9 cellular contexts compared by ENCODE assay signal in the genomic region with DNA sequence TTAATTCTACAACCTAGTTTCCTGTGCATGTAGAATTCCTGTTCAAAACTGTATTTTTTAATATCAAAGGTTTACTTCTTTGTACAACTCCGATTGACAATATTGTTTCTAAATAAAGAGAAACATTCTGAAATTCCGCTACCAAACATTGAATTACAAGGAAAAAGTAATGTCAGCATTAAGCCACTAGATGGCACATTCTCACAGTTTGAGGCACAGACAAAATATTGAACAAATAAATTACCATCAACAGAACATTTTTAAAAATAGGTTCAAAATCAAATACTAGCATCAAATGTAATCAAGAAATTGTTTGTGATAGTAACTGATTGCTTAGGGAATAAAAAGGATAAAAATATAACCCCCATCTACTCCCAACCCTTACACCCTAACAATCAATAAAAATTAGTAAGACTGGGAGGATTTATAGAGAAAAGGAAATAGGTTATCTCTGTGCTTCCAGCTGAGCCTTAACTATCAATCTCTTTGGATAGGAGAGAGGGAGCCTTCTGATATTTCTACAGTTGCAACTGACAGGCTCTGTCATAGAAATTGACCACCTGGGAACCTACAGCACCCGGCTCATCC.
DNase-seq lines count a peak whose midpoint lies in the region; ATAC-seq, FAIRE-seq and TF ChIP-seq lines count a peak whose summit lies in the region.
"Had no signal": no experiment of that assay in that cellular context is flagged by ENCODE, and none has a peak within 500 bp of the region (broad histone marks: within the 10 kb centered on the region; RNA-seq: fewer than 3 reads in every experiment).

No MANE protein-coding gene starts in this region.

- in situ Hi-C loops in K562 (cut with MboI), result no loop called here

- ATAC-seq in K562 (peak; percentile 37; the same call in 1 of the 3 replicates), lung (ENCODE audit: insufficient read depth, low FRiP score) (peak; percentile 35), HG02981 (IDR thresholded peaks at IDR 0.05; ENCODE audit: unreplicated experiment) (no peak)
- ATAC-seq: activated T-cell treated with anti-CD3 and anti-CD28 coated beads, Interleukin-2, amount 50 U/mL, for 72 hours had no signal

- no peak overlapping the region for H3K4me2 ChIP-seq in K562 (ENCODE audit: insufficient read depth, low read length)

- no TSS peak for BruUV-seq in K562 (replicated peaks; lab: Mats Ljungman, UMichigan)

- TF ChIP-seq POLR2A in K562 (conservative IDR thresholded peaks at IDR 0.05), result no peak

- FAIRE-seq in K562 (lab: Jason Lieb, UNC), result peak; percentile 83

- CTCF ChIA-PET in K562 (lab: Yijun Ruan, JAX; ENCODE audit: low intra/inter-chr PET ratio), result interaction anchor here (0.6 to 1.9 kb wide), 7 partner anchors 11 to 587 kb away, joined by 3 to 27 read pairs (median 4); partner anchors contain the start of gene ZNF786

- no peaks in the 10 kb centered on the region for H3K9me3 ChIP-seq in K562 (replicated peaks; ENCODE audit: control insufficient read depth, insufficient read depth, low read depth, low read length)
- H3K9me3 ChIP-seq in lung (ENCODE audit: control insufficient read depth in 2 of 2, insufficient read depth in 1 of 2, low read length in 1 of 2), result no peaks in the 10 kb centered on the region

- H3K9ac ChIP-seq in K562 (ENCODE audit: insufficient read depth in 1 of 2, low read depth in 2 of 2, low read length in 2 of 2), result no peak overlapping the region

- no peak for TF ChIP-seq EP300 in K562 (IDR thresholded peaks at IDR 0.05; ENCODE audit: low read length)

- peak; percentile 90 to 91 for TF ChIP-seq RAD21 in K562 (CRISPR knock-in tag; conservative IDR thresholded peaks at IDR 0.05 in 1 of 2, IDR thresholded peaks at IDR 0.05 in 1 of 2)

- peaks cover 23 to 50% of the 10 kb centered on the region in 2 experiments; a peak in 4 of 5 replicates for H3K27me3 ChIP-seq in K562 (ENCODE audit: control insufficient read depth in 2 of 2, insufficient read depth in 2 of 2, low read length in 2 of 2)
- H3K27me3 ChIP-seq in lung (ENCODE audit: control insufficient read depth, insufficient read depth), result peaks cover 4% of the 10 kb centered on the region

- no peaks in the 10 kb centered on the region for H3K36me3 ChIP-seq in K562 (ENCODE audit: control insufficient read depth, insufficient read depth, low read length)
- H3K36me3 ChIP-seq in lung (ENCODE audit: control insufficient read depth in 2 of 2, insufficient read depth in 2 of 2, low read length in 2 of 2), result no peaks in the 10 kb centered on the region

- H4K20me1 ChIP-seq in K562 (replicated peaks; ENCODE audit: control insufficient read depth, insufficient read depth, low read length), result 0 out of 2 replicates have a peak, but pooled peaks cover 4% of the 10 kb centered on the region

- TF ChIP-seq CTCF in K562 (IDR thresholded peaks at IDR 0.05 in 2 of 3, conservative IDR thresholded peaks at IDR 0.05 in 1 of 3; ENCODE audit: insufficient read depth in 2 of 3, low read depth in 1 of 3, low read length in 3 of 3) (peak; percentile 59 to 95 (median 67); a peak in 5 of 6 replicates), lung (IDR thresholded peaks at IDR 0.05; ENCODE audit: control extremely low read depth, extremely low read depth) (peak; percentile 47)

- intact Hi-C loops in K562 (cut with micrococcal nuclease), result loop anchor here (1.0 to 10.0 kb wide), 5 partner anchors 23 to 463 kb away; no protein-coding TSS in a partner anchor

- H3K4me3 ChIP-seq in K562 (no peak overlapping the region), lung (no peak overlapping the region)

- DNase-seq in NOMO-1 treated with DMSO at 0.1 percent for 48 hours (lab: John Stamatoyannopoulos, UW; ENCODE audit: unreplicated experiment) (peak; percentile 19), NOMO-1 treated with dmso at 0.1 percent for 144 hours (lab: John Stamatoyannopoulos, UW; ENCODE audit: unreplicated experiment) (no peak), NCI-H2081 (lab: John Stamatoyannopoulos, UW) (peak; percentile 37 to 40), K562 (ENCODE audit: extremely low read depth in 1 of 4, low spot score in 3 of 4) (peak; percentile 27 to 53 (median 47)), lung (ENCODE audit: low spot score) (no peak), ureter (ENCODE audit: low spot score) (no peak)
- DNase-seq in activated CD4-positive, alpha-beta T cell treated with anti-CD3 and anti-CD28 coated beads for 48 hours, result no peak

- H3K4me1 ChIP-seq in K562 (replicated peaks in 1 of 2; ENCODE audit: control insufficient read depth in 2 of 2, insufficient read depth in 2 of 2, low read length in 2 of 2), result no peaks in the 10 kb centered on the region
- no peaks in the 10 kb centered on the region for H3K4me1 ChIP-seq in lung (ENCODE audit: control insufficient read depth in 2 of 2, insufficient read depth in 2 of 2, low read length in 2 of 2)

- H3K79me2 ChIP-seq in K562 (ENCODE audit: control insufficient read depth, insufficient read depth, low read length), result no peaks in the 10 kb centered on the region

- WGBS in K562 (ENCODE audit: insufficient coverage, low coverage, missing lambda C conversion rate), result 3% methylated on average over 3 of the region's 3 CpGs
- 30 to 34% methylated on average over 3 of the region's 3 CpGs for WGBS in lung, 2 donors

- H2AFZ ChIP-seq in K562 (ENCODE audit: low read depth, low read length), result no peak overlapping the region

- POLR2A ChIA-PET in K562 (lab: Yijun Ruan, JAX), result no interaction called here

- H3K9me1 ChIP-seq in K562 (ENCODE audit: control insufficient read depth, insufficient read depth, low read length), result no peaks in the 10 kb centered on the region

- H3K27ac ChIP-seq in K562 (ENCODE audit: extremely low read depth, low read depth, low read length) (no peak overlapping the region), lung (ENCODE audit: low read depth in 1 of 2, low read length in 1 of 2) (no peak overlapping the region)

TF ChIP-seq in K562, 482 proteins besides CTCF, POLR2A, EP300 and RAD21 (continues in another document):
- TF ChIP-seq LCOR (CRISPR knock-in tag; IDR thresholded peaks at IDR 0.05), result peak; percentile 45; the same call in 1 of the 2 replicates
- TF ChIP-seq MAFF (IDR thresholded peaks at IDR 0.05; ENCODE audit: low read length), result peak; percentile 90
- 0 out of 2 replicates have a peak, but pooled peaks have one; percentile 18 for TF ChIP-seq EP400 (IDR thresholded peaks at IDR 0.05)
- TF ChIP-seq MAFG (tag; conservative IDR thresholded peaks at IDR 0.05), result peak; percentile 94
- TF ChIP-seq, protein P1, sequence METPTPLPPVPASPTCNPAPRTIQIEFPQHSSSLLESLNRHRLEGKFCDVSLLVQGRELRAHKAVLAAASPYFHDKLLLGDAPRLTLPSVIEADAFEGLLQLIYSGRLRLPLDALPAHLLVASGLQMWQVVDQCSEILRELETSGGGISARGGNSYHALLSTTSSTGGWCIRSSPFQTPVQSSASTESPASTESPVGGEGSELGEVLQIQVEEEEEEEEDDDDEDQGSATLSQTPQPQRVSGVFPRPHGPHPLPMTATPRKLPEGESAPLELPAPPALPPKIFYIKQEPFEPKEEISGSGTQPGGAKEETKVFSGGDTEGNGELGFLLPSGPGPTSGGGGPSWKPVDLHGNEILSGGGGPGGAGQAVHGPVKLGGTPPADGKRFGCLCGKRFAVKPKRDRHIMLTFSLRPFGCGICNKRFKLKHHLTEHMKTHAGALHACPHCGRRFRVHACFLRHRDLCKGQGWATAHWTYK (CRISPR knock-in tag; IDR thresholded peaks at IDR 0.05), result no peak
- no peak for TF ChIP-seq ZC3H8 (IDR thresholded peaks at IDR 0.05)
- TF ChIP-seq, protein P2, sequence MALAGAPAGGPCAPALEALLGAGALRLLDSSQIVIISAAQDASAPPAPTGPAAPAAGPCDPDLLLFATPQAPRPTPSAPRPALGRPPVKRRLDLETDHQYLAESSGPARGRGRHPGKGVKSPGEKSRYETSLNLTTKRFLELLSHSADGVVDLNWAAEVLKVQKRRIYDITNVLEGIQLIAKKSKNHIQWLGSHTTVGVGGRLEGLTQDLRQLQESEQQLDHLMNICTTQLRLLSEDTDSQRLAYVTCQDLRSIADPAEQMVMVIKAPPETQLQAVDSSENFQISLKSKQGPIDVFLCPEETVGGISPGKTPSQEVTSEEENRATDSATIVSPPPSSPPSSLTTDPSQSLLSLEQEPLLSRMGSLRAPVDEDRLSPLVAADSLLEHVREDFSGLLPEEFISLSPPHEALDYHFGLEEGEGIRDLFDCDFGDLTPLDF (CRISPR knock-in tag; IDR thresholded peaks at IDR 0.05), result 0 out of 2 replicates have a peak, but pooled peaks have one; percentile 38
- TF ChIP-seq L3MBTL2 (IDR thresholded peaks at IDR 0.05), result no peak
- TF ChIP-seq SREBF2 (CRISPR knock-in tag; IDR thresholded peaks at IDR 0.05), result no peak
- TF ChIP-seq ELF1 (tag; IDR thresholded peaks at IDR 0.05), result peak; percentile 19; the same call in 1 of the 2 replicates
- TF ChIP-seq MAZ (CRISPR knock-in tag; conservative IDR thresholded peaks at IDR 0.05 in 1 of 2, IDR thresholded peaks at IDR 0.05 in 1 of 2), result peak in 1 of 2 experiments; percentile 30; a peak in 1 of 4 replicates
- TF ChIP-seq SMC3 (conservative IDR thresholded peaks at IDR 0.05; ENCODE audit: insufficient read depth, low read depth, low read length), result peak; percentile 77
- TF ChIP-seq ZNF785 (CRISPR knock-in tag; IDR thresholded peaks at IDR 0.05), result no peak
- TF ChIP-seq SMAD3 (CRISPR knock-in tag; conservative IDR thresholded peaks at IDR 0.05), result no peak
- TF ChIP-seq C11orf30 (IDR thresholded peaks at IDR 0.05; ENCODE audit: low read depth), result peak; percentile 97

Comparison
In these comparisons a context has a peak if more than half of its experiments do, and no peak if none do; other contexts are left out.
1. DNase-seq: peak in NOMO-1 treated with DMSO at 0.1 percent for 48 hours (single experiment), NCI-H2081 (2 of 2) and K562 (4 of 4); none in NOMO-1 treated with dmso at 0.1 percent for 144 hours (single experiment), lung (single experiment), ureter (single experiment) and activated CD4-positive, alpha-beta T cell treated with anti-CD3 and anti-CD28 coated beads for 48 hours (single experiment).